In the genomic region with DNA sequence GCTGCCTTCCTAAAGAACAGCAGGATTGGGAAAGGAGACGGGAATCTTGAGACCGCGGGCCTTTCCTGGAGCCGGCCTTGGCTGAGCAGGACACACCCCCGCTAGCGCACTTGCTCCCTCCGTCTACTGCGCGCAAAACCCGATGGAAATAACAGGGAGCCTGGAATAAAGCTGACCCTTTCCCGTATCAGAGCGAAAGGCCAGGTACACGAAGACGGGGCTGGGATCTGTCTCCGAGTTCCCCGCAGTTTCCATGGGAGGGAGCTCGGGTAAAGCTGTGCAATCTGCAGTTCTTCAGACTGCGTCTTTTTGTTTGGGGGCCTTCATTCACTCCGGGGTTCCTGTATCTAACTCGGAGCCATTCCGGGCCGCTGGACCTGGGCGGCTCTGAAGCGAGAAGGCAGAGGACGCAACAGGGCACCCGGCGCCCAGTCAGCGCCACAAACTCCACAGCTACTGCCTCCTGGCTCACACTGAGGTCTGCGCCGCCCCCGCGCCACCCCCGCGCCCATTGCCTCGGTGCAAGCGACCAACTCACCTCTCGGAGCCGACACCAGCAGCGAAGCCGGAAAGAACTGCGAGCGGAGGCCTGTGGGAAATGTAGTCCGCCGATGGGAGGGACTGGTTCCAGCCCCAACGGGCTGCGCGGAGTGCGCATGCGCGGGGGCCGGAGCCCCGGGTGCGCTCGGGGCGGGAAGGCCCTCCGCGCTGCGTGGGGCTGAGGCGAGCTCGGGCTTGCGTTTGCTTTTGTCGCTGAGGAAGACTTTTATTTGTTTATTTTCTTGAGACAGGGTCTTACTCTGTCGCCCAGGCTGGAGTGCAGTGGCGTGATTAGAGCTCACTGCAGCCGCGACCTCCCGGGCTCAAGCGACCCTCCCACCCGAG, we compare ENCODE assay signal across 1 cellular context.
TF ChIP-seq lines count a peak whose summit lies in the region.

Gene ZFP14 (minus strand): TSS at position 577 of the 885 bp plus-strand sequence. CDS start 11,309 bp downstream, outside the sequence.

TF ChIP-seq in K562, 482 proteins besides CTCF, POLR2A, EP300 and RAD21 (continued from another document and continues in another):
- TF ChIP-seq RREB1 (CRISPR knock-in tag; IDR thresholded peaks at IDR 0.05) (no peak), HOMEZ (CRISPR knock-in tag; IDR thresholded peaks at IDR 0.05) (no peak), MAZ (CRISPR knock-in tag; conservative IDR thresholded peaks at IDR 0.05 in 1 of 2, IDR thresholded peaks at IDR 0.05 in 1 of 2) (peak; percentile 58 to 64; a peak in 3 of 4 replicates), ZNF507 (tag; conservative IDR thresholded peaks at IDR 0.05) (no peak), ZBTB17 (CRISPR knock-in tag; IDR thresholded peaks at IDR 0.05) (peak; percentile 26; the same call in 1 of the 2 replicates), TRIM28 (IDR thresholded peaks at IDR 0.05) (no peak), ATF2 (CRISPR knock-in tag; IDR thresholded peaks at IDR 0.05) (peak; percentile 14; the same call in 1 of the 2 replicates), POLR2G (IDR thresholded peaks at IDR 0.05; ENCODE audit: low read depth, low read length) (peak; percentile 80), ASH1L (IDR thresholded peaks at IDR 0.05; ENCODE audit: borderline replicate concordance, low read depth, partially characterized antibody) (peak; percentile 61), TOE1 (IDR thresholded peaks at IDR 0.05; ENCODE audit: borderline replicate concordance) (peak; percentile 95), TOE1 (CRISPR knock-in tag; IDR thresholded peaks at IDR 0.05; ENCODE audit: borderline replicate concordance, low read depth) (no peak), NEUROD1 (IDR thresholded peaks at IDR 0.05; ENCODE audit: borderline replicate concordance, low read depth, low read length, partially characterized antibody) (peak; percentile 62), MED1 (CRISPR knock-in tag; IDR thresholded peaks at IDR 0.05; ENCODE audit: borderline replicate concordance) (no peak), NONO (IDR thresholded peaks at IDR 0.05; ENCODE audit: low read depth in 2 of 2, low read length in 1 of 2) (peak in 1 of 2 experiments; percentile 98; a peak in 2 of 4 replicates), EHMT2 (IDR thresholded peaks at IDR 0.05) (no peak), SRF (CRISPR knock-in tag; IDR thresholded peaks at IDR 0.05) (no peak), ETV1 (tag; conservative IDR thresholded peaks at IDR 0.05; ENCODE audit: low read depth) (peak; percentile 69), DIDO1 (tag; IDR thresholded peaks at IDR 0.05; ENCODE audit: low read depth) (0 out of 2 replicates have a peak, but pooled peaks have one; percentile 15), THAP7 (CRISPR knock-in tag; IDR thresholded peaks at IDR 0.05) (no peak), ZNF699 (CRISPR knock-in tag; IDR thresholded peaks at IDR 0.05; ENCODE audit: insufficient replicate concordance) (no peak), HMGXB4 (CRISPR knock-in tag; IDR thresholded peaks at IDR 0.05) (no peak), NCOA2 (IDR thresholded peaks at IDR 0.05; ENCODE audit: partially characterized antibody in 2 of 2) (no peak), ETV6 (IDR thresholded peaks at IDR 0.05; ENCODE audit: borderline replicate concordance in 1 of 2, low read depth in 2 of 2, low read length in 1 of 2) (no peak), ETV6 (CRISPR knock-in tag; IDR thresholded peaks at IDR 0.05; ENCODE audit: borderline replicate concordance) (no peak), RBBP5 (IDR thresholded peaks at IDR 0.05; ENCODE audit: borderline replicate concordance, insufficient read depth, low read length, poor library complexity, severe bottlenecking) (peak; percentile 44), CBX2 (IDR thresholded peaks at IDR 0.05; ENCODE audit: insufficient read depth, low read length, poor library complexity, severe bottlenecking) (no peak), PHF21A (IDR thresholded peaks at IDR 0.05; ENCODE audit: borderline replicate concordance, low read depth) (no peak), NFIX (CRISPR knock-in tag; IDR thresholded peaks at IDR 0.05; ENCODE audit: low read depth) (no peak), HBP1 (CRISPR knock-in tag; IDR thresholded peaks at IDR 0.05) (no peak), MCM2 (IDR thresholded peaks at IDR 0.05; ENCODE audit: low read depth) (no peak), TAF1 (IDR thresholded peaks at IDR 0.05; ENCODE audit: control insufficient read depth, extremely low read depth, insufficient read depth, low read length, severe bottlenecking) (peak; percentile 25)
- TF ChIP-seq, protein P1, sequence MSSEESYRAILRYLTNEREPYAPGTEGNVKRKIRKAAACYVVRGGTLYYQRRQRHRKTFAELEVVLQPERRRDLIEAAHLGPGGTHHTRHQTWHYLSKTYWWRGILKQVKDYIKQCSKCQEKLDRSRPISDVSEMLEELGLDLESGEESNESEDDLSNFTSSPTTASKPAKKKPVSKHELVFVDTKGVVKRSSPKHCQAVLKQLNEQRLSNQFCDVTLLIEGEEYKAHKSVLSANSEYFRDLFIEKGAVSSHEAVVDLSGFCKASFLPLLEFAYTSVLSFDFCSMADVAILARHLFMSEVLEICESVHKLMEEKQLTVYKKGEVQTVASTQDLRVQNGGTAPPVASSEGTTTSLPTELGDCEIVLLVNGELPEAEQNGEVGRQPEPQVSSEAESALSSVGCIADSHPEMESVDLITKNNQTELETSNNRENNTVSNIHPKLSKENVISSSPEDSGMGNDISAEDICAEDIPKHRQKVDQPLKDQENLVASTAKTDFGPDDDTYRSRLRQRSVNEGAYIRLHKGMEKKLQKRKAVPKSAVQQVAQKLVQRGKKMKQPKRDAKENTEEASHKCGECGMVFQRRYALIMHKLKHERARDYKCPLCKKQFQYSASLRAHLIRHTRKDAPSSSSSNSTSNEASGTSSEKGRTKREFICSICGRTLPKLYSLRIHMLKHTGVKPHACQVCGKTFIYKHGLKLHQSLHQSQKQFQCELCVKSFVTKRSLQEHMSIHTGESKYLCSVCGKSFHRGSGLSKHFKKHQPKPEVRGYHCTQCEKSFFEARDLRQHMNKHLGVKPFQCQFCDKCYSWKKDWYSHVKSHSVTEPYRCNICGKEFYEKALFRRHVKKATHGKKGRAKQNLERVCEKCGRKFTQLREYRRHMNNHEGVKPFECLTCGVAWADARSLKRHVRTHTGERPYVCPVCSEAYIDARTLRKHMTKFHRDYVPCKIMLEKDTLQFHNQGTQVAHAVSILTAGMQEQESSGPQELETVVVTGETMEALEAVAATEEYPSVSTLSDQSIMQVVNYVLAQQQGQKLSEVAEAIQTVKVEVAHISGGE (CRISPR knock-in tag; IDR thresholded peaks at IDR 0.05) = peak in 1 of 3 experiments; percentile 59; a peak in 1 of 6 replicates
- TF ChIP-seq, protein P2, sequence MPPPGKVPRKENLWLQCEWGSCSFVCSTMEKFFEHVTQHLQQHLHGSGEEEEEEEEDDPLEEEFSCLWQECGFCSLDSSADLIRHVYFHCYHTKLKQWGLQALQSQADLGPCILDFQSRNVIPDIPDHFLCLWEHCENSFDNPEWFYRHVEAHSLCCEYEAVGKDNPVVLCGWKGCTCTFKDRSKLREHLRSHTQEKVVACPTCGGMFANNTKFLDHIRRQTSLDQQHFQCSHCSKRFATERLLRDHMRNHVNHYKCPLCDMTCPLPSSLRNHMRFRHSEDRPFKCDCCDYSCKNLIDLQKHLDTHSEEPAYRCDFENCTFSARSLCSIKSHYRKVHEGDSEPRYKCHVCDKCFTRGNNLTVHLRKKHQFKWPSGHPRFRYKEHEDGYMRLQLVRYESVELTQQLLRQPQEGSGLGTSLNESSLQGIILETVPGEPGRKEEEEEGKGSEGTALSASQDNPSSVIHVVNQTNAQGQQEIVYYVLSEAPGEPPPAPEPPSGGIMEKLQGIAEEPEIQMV (tag; conservative IDR thresholded peaks at IDR 0.05; ENCODE audit: low read depth) = peak; percentile 70
- TF ChIP-seq, protein P3, sequence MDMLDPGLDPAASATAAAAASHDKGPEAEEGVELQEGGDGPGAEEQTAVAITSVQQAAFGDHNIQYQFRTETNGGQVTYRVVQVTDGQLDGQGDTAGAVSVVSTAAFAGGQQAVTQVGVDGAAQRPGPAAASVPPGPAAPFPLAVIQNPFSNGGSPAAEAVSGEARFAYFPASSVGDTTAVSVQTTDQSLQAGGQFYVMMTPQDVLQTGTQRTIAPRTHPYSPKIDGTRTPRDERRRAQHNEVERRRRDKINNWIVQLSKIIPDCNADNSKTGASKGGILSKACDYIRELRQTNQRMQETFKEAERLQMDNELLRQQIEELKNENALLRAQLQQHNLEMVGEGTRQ (CRISPR knock-in tag; IDR thresholded peaks at IDR 0.05) = no peak
